In the genomic region with DNA sequence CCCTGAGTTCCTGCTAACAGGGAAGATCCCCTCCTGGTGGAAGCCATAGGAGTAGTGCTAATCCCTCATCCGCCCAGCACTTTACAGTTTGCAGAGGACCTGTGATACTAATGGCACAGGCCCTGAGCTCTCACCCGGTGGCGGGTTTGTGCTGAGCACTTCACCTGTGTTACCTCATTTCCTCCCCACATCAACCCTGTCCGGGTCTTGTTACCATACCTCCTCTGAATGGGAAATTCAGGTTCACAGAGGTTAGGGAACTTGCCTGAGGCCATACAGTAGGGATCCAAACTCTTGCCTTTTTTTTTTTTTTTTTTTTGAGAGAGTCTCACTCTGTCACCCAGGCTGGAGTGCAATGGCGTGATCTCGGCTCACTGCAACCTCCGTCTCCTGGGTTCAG, we compare ENCODE assay signal across 27 cellular contexts. TPM values are rescaled to one million over a fixed set of nuclear protein-coding genes. Genes with fewer than 3 reads are reported as not detected.
"Had no signal": no experiment of that assay in that cellular context is flagged by ENCODE, and none has a peak within 500 bp of the region (broad histone marks: within the 10 kb centered on the region; RNA-seq: fewer than 3 reads in every experiment).

No MANE protein-coding gene starts in this region.

- H2AFZ ChIP-seq: neural progenitor cell had no signal

- H3K4me2 ChIP-seq: neural progenitor cell had no signal

- H3K27me3 ChIP-seq: adrenal gland, breast epithelium, esophagus muscularis mucosa, gastroesophageal sphincter, heart left ventricle, neural progenitor cell, ovary, tibial nerve, vagina had no signal

- H3K4me1 ChIP-seq: adrenal gland, breast epithelium, gastroesophageal sphincter, heart left ventricle, psoas muscle, tibial nerve, vagina had no signal

- H3K36me3 ChIP-seq: neural progenitor cell, ovary had no signal

- H3K9me3 ChIP-seq: adrenal gland, breast epithelium, esophagus muscularis mucosa, gastroesophageal sphincter, heart left ventricle, mucosa of descending colon, ovary, psoas muscle, tibial nerve, vagina had no signal

- DNase-seq: activated CD4-positive, alpha-beta T cell treated with anti-CD3 and anti-CD28 coated beads, Interleukin-2, amount 50 U/mL, for 1 hour; activated gamma-delta T cell; cerebellar nuclear complex; cortex of kidney; effector CD4-positive, alpha-beta T cell; left ventricle myocardium superior; mucosa of descending colon; naive B cell; ovary; right cardiac atrium; stimulated activated CD4-positive, alpha-beta T cell treated with anti-CD3 and anti-CD28 coated beads, Interleukin-2, amount 100 ng/mL, for 24 hours; stimulated activated naive CD8-positive, alpha-beta T cell treated with anti-CD3 and anti-CD28 coated beads, Interleukin-15, Interleukin-2, amounts not matched to agents 100 U/mL and 50 U/mL, for 24 hours; T1000 had no signal

- H3K27ac ChIP-seq: adrenal gland, breast epithelium, esophagus muscularis mucosa, gastroesophageal sphincter, heart left ventricle, neural progenitor cell, ovary, psoas muscle, tibial nerve, vagina had no signal

- H3K9ac ChIP-seq: neural progenitor cell had no signal

- H3K4me3 ChIP-seq: adrenal gland, breast epithelium, esophagus muscularis mucosa, gastroesophageal sphincter, heart left ventricle, mucosa of descending colon, neural progenitor cell, ovary, psoas muscle, tibial nerve, vagina had no signal

RNA-seq across cellular contexts. Expression of gene SPDYC, which starts 36.9 kb away (rescaled TPM):
- total RNA-seq: activated naive CD4-positive, alpha-beta T cell treated with anti-CD3 and anti-CD28 coated beads, Interleukin-2, amount 50 U/mL, for 72 hours; adrenal gland; astrocyte; breast epithelium; endothelial cell of umbilical vein; esophagus muscularis mucosa; gastroesophageal sphincter; heart left ventricle; kidney epithelial cell; left ventricle myocardium superior; mucosa of descending colon; ovary; psoas muscle; right cardiac atrium; skeletal muscle tissue; tibial nerve; vagina had no signal
- polyA plus RNA-seq: endothelial cell of umbilical vein, heart left ventricle, psoas muscle, right cardiac atrium had no signal
